ENCODE assay signal across 8 cellular contexts in genomic region chr5:177133845-177134652, GRCh38. TPM values are rescaled to one million over a fixed set of nuclear protein-coding genes. Genes with fewer than 3 reads are reported as not detected.
A peak's percentile ranks its signal among the peaks of the same experiment; 100 is the strongest.
DNase-seq lines count a peak whose midpoint lies in the region; ATAC-seq, FAIRE-seq and TF ChIP-seq lines count a peak whose summit lies in the region.

No MANE protein-coding gene starts in this region.

- no peaks in the 10 kb centered on the region for H3K27me3 Mint-ChIP-seq in activated B cell treated with CpG ODN at 0.5 μM for 24 hours

- no peak for TF ChIP-seq POLR2A in HepG2 (IDR thresholded peaks at IDR 0.05; ENCODE audit: insufficient read depth in 1 of 2, low read depth in 2 of 2, low read length in 2 of 2)

- H3K4me3 ChIP-seq in DOHH2 (ENCODE audit: low read length) (peak overlapping the region; percentile 86), HepG2 (replicated peaks in 1 of 3; ENCODE audit: insufficient read depth in 1 of 3, low read depth in 2 of 3, low read length in 3 of 3) (peak overlapping the region in 2 of 3 experiments; percentile 16 to 23; a peak in 1 of 6 replicates)

- no peak for FAIRE-seq in HepG2 (lab: Jason Lieb, UNC)

- peak; percentile 61 for DNase-seq in activated B cell treated with CpG ODN at 0.5 μM for 24 hours
- no peak for DNase-seq in HepG2 (ENCODE audit: low spot score)
- peak in 2 of 3 experiments; percentile 18 to 36 for DNase-seq in stimulated activated CD4-positive, alpha-beta T cell treated with anti-CD3 and anti-CD28 coated beads, TNF-alpha, amount 100 ng/mL, for 4 hours (ENCODE audit: low read depth in 3 of 3)
- DNase-seq in NCI-H524 treated with DMSO at 0.1 percent for 48 hours (lab: John Stamatoyannopoulos, UW) = no peak

- peaks cover 14% of the 10 kb centered on the region for H3F3A ChIP-seq in DOHH2 (ENCODE audit: control insufficient read depth, insufficient read depth)

- H4K20me1 ChIP-seq in DOHH2 (ENCODE audit: control insufficient read depth, insufficient read depth, low read depth, low read length) (no peaks in the 10 kb centered on the region), HepG2 (ENCODE audit: insufficient read depth, low read length) (no peaks in the 10 kb centered on the region)

- H3K4me2 ChIP-seq in DOHH2 (ENCODE audit: low read length) = peak overlapping the region; percentile 73
- peak overlapping the region; percentile 45 for H3K4me2 ChIP-seq in HepG2 (ENCODE audit: low read depth, low read length)

- H3K27ac ChIP-seq in DOHH2 (ENCODE audit: low read depth, low read length) = peak overlapping the region; percentile 51
- peak overlapping the region; percentile 83 for H3K27ac ChIP-seq in cingulate gyrus (ENCODE audit: low read depth, low read length)
- H3K27ac ChIP-seq in HepG2 (ENCODE audit: extremely low read length, insufficient read depth, low read length) = no peak overlapping the region

- H3K27me3 ChIP-seq in DOHH2 (ENCODE audit: control insufficient read depth, low read length) (no peaks in the 10 kb centered on the region), HepG2 (ENCODE audit: control insufficient read depth in 1 of 2, insufficient read depth in 2 of 2, low read length in 2 of 2) (peaks cover 0 to 11% of the 10 kb centered on the region in 2 experiments; a peak in 2 of 5 replicates)

- H3K36me3 ChIP-seq in DOHH2 (ENCODE audit: control insufficient read depth, low read length) (peaks cover 47% of the 10 kb centered on the region), HepG2 (replicated peaks in 1 of 2; ENCODE audit: control insufficient read depth in 1 of 2, insufficient read depth in 2 of 2, low read length in 2 of 2) (no peaks in the 10 kb centered on the region)

- peaks cover 44% of the 10 kb centered on the region for H3K4me1 Mint-ChIP-seq in activated B cell treated with CpG ODN at 0.5 μM for 24 hours

- TF ChIP-seq RAD21 in Ishikawa (IDR thresholded peaks at IDR 0.05; ENCODE audit: low read depth) (no peak), HepG2 (CRISPR knock-in tag; IDR thresholded peaks at IDR 0.05) (no peak)

- H3K36me3 Mint-ChIP-seq in activated B cell treated with CpG ODN at 0.5 μM for 24 hours (ENCODE audit: low read depth) = peaks cover 26% of the 10 kb centered on the region

- in situ Hi-C loops in HepG2 (cut with HindIII; ENCODE audit: extremely low pct_ligation_motif_present, low pct_unique_long_range_greater_than_20kb) = no loop called here

- H3K27ac Mint-ChIP-seq in activated B cell treated with CpG ODN at 0.5 μM for 24 hours = peak overlapping the region; percentile 87

- H3K9me3 Mint-ChIP-seq in activated B cell treated with CpG ODN at 0.5 μM for 24 hours = no peaks in the 10 kb centered on the region

- 72% methylated on average over 29 of the region's 84 CpGs for WGBS in HepG2 (ENCODE audit: low lambda C conversion rate)

- no peaks in the 10 kb centered on the region for H3K9me2 ChIP-seq in DOHH2 (replicated peaks; ENCODE audit: control insufficient read depth, low read length)

- CTCF ChIA-PET in activated B cell treated with CpG ODN at 0.5 μM for 24 hours (lab: Charles Lee) = interaction anchor here (0.9 to 1.2 kb wide), 2 partner anchors 20 to 21 kb away, joined by 3 to 4 read pairs; no protein-coding TSS in a partner anchor
- CTCF ChIA-PET in HepG2 (lab: Yijun Ruan, JAX; ENCODE audit: low intra/inter-chr PET ratio, low total read pairs) = no interaction called here

- H3K79me2 ChIP-seq in DOHH2 (ENCODE audit: control insufficient read depth, low read length) = peaks cover 50% of the 10 kb centered on the region
- H3K79me2 ChIP-seq in HepG2 (ENCODE audit: insufficient read depth, low read length) = no peaks in the 10 kb centered on the region

- no peak for TF ChIP-seq CTCF in DOHH2 (IDR thresholded peaks at IDR 0.05; ENCODE audit: low read depth, low read length, poor library complexity, severe bottlenecking)
- no peak for TF ChIP-seq CTCF in activated B cell treated with CpG ODN at 0.5 μM for 24 hours (IDR thresholded peaks at IDR 0.05)
- TF ChIP-seq CTCF in HepG2 (CRISPR knock-in tag; IDR thresholded peaks at IDR 0.05) = no peak

- H3K9ac ChIP-seq in HepG2 (ENCODE audit: insufficient read depth, low read depth, low read length) = no peak overlapping the region

- intact Hi-C loops in activated B cell treated with CpG ODN at 0.5 μM for 24 hours (cut with micrococcal nuclease) (loop anchor here (1.0 to 10.0 kb wide), 9 partner anchors 10 to 749 kb away; partner anchors contain the start of genes HIGD2A, LMAN2, NOP16 and PRELID1), HepG2 (cut with micrococcal nuclease; ENCODE audit: unreplicated experiment) (no loop called here)

- no TSS peak for BruUV-seq in HepG2 (replicated peaks; lab: Mats Ljungman, UMichigan)

- no peaks in the 10 kb centered on the region for H3K9me3 ChIP-seq in DOHH2 (ENCODE audit: control insufficient read depth, insufficient read depth, low read length)
- H3K9me3 ChIP-seq in HepG2 (ENCODE audit: low read length) = no peaks in the 10 kb centered on the region

- ATAC-seq in GM21528 (IDR thresholded peaks at IDR 0.05; ENCODE audit: low FRiP score, unreplicated experiment) (peak; percentile 34), activated B cell treated with CpG ODN at 0.5 μM for 24 hours (ENCODE audit: low read depth) (peak; percentile 26), HepG2 (peak; percentile 56; the same call in 2 of the 3 replicates)

- TF ChIP-seq EP300 in Ishikawa (IDR thresholded peaks at IDR 0.05; ENCODE audit: borderline replicate concordance) (no peak), HepG2 (IDR thresholded peaks at IDR 0.05; ENCODE audit: low read depth in 2 of 2, low read length in 2 of 2) (no peak), HepG2 (CRISPR knock-in tag; IDR thresholded peaks at IDR 0.05; ENCODE audit: borderline replicate concordance) (no peak)

- H2AFZ ChIP-seq in HepG2 (ENCODE audit: low read length) = no peak overlapping the region

- H3K4me3 Mint-ChIP-seq in activated B cell treated with CpG ODN at 0.5 μM for 24 hours = peak overlapping the region; percentile 85

- H3K4me1 ChIP-seq in DOHH2 (ENCODE audit: control insufficient read depth, low read length) (peaks cover 46% of the 10 kb centered on the region), HepG2 (ENCODE audit: insufficient read depth, low read length) (no peaks in the 10 kb centered on the region)

- POLR2A ChIA-PET in activated B cell treated with CpG ODN at 0.5 μM for 24 hours (lab: Charles Lee) = interaction anchor here (0.6 to 3.0 kb wide), 20 partner anchors 10 to 224 kb away, joined by 3 to 24 read pairs (median 4); partner anchors contain the start of genes FGFR4, LMAN2, PRELID1 and RAB24
- POLR2A ChIA-PET in HepG2 (lab: Yijun Ruan, JAX) = no interaction called here

TF ChIP-seq in HepG2, 621 proteins besides CTCF, POLR2A, EP300 and RAD21 (continues in another document):
- no peak for TF ChIP-seq MAFF (IDR thresholded peaks at IDR 0.05; ENCODE audit: low read depth, low read length)

RNA-seq across cellular contexts. Expression of gene NSD1, which starts 0.5 kb away (rescaled TPM):
- total RNA-seq in activated B cell treated with CpG ODN at 0.5 μM for 24 hours = 103 and 108 TPM in 2 replicates
- 0.09 and 0.18 TPM in 2 replicates for total RNA-seq in HepG2 (2016; rRNA removed; fragmentation: Illumina TruSeq; extraction: Trizol)
- total RNA-seq in HepG2 (2016; cell fraction: cytosol; rRNA removed; fragmentation: Illumina TruSeq; extraction: Trizol; ENCODE audit: low read depth) = under 0.01 TPM in 1 of 2 replicates, not detected in the other
- total RNA-seq in HepG2 (2016; cell fraction: insoluble cytoplasmic fraction; rRNA removed; fragmentation: Illumina TruSeq; extraction: Trizol) = 0.04 and 0.09 TPM in 2 replicates
- total RNA-seq in HepG2 (2016; cell fraction: membrane; rRNA removed; fragmentation: Illumina TruSeq; extraction: Trizol) = 0.10 and 0.12 TPM in 2 replicates
- total RNA-seq in HepG2 (2016; cell fraction: nucleus; rRNA removed; fragmentation: Illumina TruSeq; extraction: Trizol) = 0.16 and 0.19 TPM in 2 replicates
- polyA plus RNA-seq in HepG2 (2011; rRNA removed) = 0.01 and 0.05 TPM in 2 replicates
- under 0.01 and 0.01 TPM in 2 replicates for polyA plus RNA-seq in HepG2 (2011; cell fraction: cytosol; rRNA removed)
- polyA plus RNA-seq in HepG2 (2011; cell fraction: nucleus; rRNA removed) = 0.06 and 0.09 TPM in 2 replicates
- 0.01 TPM in 1 of 2 replicates, not detected in the other for polyA plus RNA-seq in HepG2 (2012)
- polyA plus RNA-seq in HepG2 (2016; cell fraction: cytosol; fragmentation: Illumina TruSeq; extraction: Trizol; ENCODE audit: low read depth) = not detected in 2 replicates
- polyA plus RNA-seq in HepG2 (2016; cell fraction: insoluble cytoplasmic fraction; fragmentation: Illumina TruSeq; extraction: Trizol; ENCODE audit: low read depth) = not detected in 2 replicates
- not detected in 2 replicates for polyA plus RNA-seq in HepG2 (2016; cell fraction: membrane; fragmentation: Illumina TruSeq; extraction: Trizol; ENCODE audit: low read depth)
- 0.07 and 0.29 TPM in 2 replicates for polyA plus RNA-seq in HepG2 (2016; cell fraction: nucleus; fragmentation: Illumina TruSeq; extraction: Trizol; ENCODE audit: insufficient read depth, low read depth)
- 0.12 and 50.5 TPM in 2 replicates for polyA minus RNA-seq in HepG2 (2011; rRNA and poly(A)+ RNA removed; ENCODE audit: low replicate concordance)
- 0.10 and 0.26 TPM in 2 replicates for polyA minus RNA-seq in HepG2 (2011; cell fraction: cytosol; rRNA and poly(A)+ RNA removed)
- polyA minus RNA-seq in HepG2 (2011; cell fraction: nucleus; rRNA and poly(A)+ RNA removed) = 0.12 and 0.52 TPM in 2 replicates

RNA-seq across cellular contexts. Expression of gene FGFR4, which starts 47.3 kb away (rescaled TPM):
- 1.5 and 3.0 TPM in 2 replicates for total RNA-seq in activated B cell treated with CpG ODN at 0.5 μM for 24 hours
- 109 and 219 TPM in 2 replicates for total RNA-seq in HepG2 (2016; rRNA removed; fragmentation: Illumina TruSeq; extraction: Trizol)
- total RNA-seq in HepG2 (2016; cell fraction: cytosol; rRNA removed; fragmentation: Illumina TruSeq; extraction: Trizol; ENCODE audit: low read depth) = 52.3 and 56.4 TPM in 2 replicates
- 90.0 and 222 TPM in 2 replicates for total RNA-seq in HepG2 (2016; cell fraction: insoluble cytoplasmic fraction; rRNA removed; fragmentation: Illumina TruSeq; extraction: Trizol)
- total RNA-seq in HepG2 (2016; cell fraction: membrane; rRNA removed; fragmentation: Illumina TruSeq; extraction: Trizol) = 106 and 116 TPM in 2 replicates
- 196 and 244 TPM in 2 replicates for total RNA-seq in HepG2 (2016; cell fraction: nucleus; rRNA removed; fragmentation: Illumina TruSeq; extraction: Trizol)
- 129 and 188 TPM in 2 replicates for polyA plus RNA-seq in HepG2 (2011; rRNA removed)
- polyA plus RNA-seq in HepG2 (2011; cell fraction: cytosol; rRNA removed) = 134 and 208 TPM in 2 replicates
- polyA plus RNA-seq in HepG2 (2011; cell fraction: nucleus; rRNA removed) = 419 and 525 TPM in 2 replicates
- polyA plus RNA-seq in HepG2 (2012) = 133 and 146 TPM in 2 replicates
- 42.6 and 44.6 TPM in 2 replicates for polyA plus RNA-seq in HepG2 (2016; cell fraction: cytosol; fragmentation: Illumina TruSeq; extraction: Trizol; ENCODE audit: low read depth)
- 85.7 and 113 TPM in 2 replicates for polyA plus RNA-seq in HepG2 (2016; cell fraction: insoluble cytoplasmic fraction; fragmentation: Illumina TruSeq; extraction: Trizol; ENCODE audit: low read depth)
- 86.4 and 98.3 TPM in 2 replicates for polyA plus RNA-seq in HepG2 (2016; cell fraction: membrane; fragmentation: Illumina TruSeq; extraction: Trizol; ENCODE audit: low read depth)
- 453 and 457 TPM in 2 replicates for polyA plus RNA-seq in HepG2 (2016; cell fraction: nucleus; fragmentation: Illumina TruSeq; extraction: Trizol; ENCODE audit: insufficient read depth, low read depth)
- 8.0 and 375 TPM in 2 replicates for polyA minus RNA-seq in HepG2 (2011; rRNA and poly(A)+ RNA removed; ENCODE audit: low replicate concordance)
- polyA minus RNA-seq in HepG2 (2011; cell fraction: cytosol; rRNA and poly(A)+ RNA removed) = 121 and 152 TPM in 2 replicates
- 148 and 160 TPM in 2 replicates for polyA minus RNA-seq in HepG2 (2011; cell fraction: nucleus; rRNA and poly(A)+ RNA removed)

Comparison
In these comparisons a context has a peak if more than half of its experiments do, and no peak if none do; other contexts are left out.
1. DNase-seq: peak in activated B cell treated with CpG ODN at 0.5 μM for 24 hours (single experiment) and stimulated activated CD4-positive, alpha-beta T cell treated with anti-CD3 and anti-CD28 coated beads, TNF-alpha, amount 100 ng/mL, for 4 hours (2 of 3); none in HepG2 (single experiment) and NCI-H524 treated with DMSO at 0.1 percent for 48 hours (single experiment).
2. RNA of gene NSD1, which starts 0.5 kb away (total RNA-seq): 103 to 108 TPM in activated B cell treated with CpG ODN at 0.5 μM for 24 hours; under 0.01 to 0.19 TPM in HepG2; every median in the first group is over 10 times any median in the second.
3. RNA of gene FGFR4, which starts 47.3 kb away (total RNA-seq): 52.3 to 244 TPM in HepG2; 1.5 to 3.0 TPM in activated B cell treated with CpG ODN at 0.5 μM for 24 hours; every median in the first group is over 10 times any median in the second.
4. Peak in every context shown above with its lines, with median percentiles within 50 percentile points of each other: ATAC-seq.